ENCODE assay signal across 27 cellular contexts in the genomic region with DNA sequence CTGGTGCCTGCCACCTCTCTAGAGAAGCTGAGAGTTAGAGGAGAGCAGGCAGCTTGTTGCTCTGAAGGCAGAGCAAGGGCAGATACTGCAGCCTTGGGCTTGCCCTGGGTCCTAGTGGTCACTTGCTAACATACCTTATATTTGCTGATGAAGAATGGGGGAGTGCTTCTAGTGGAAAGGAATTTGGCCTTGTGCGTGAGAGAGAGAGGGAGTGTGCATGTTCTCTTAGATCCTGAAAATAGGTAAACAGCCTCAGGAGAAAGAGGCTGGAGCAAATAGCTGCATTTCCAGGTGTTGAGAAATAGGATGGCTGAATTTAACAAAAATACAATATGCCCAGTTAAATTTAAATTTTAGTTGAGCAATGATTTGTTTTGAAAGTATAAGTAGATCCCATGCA.
DNase-seq lines count a peak whose midpoint lies in the region; ATAC-seq, FAIRE-seq and TF ChIP-seq lines count a peak whose summit lies in the region.
"Had no signal": no experiment of that assay in that cellular context is flagged by ENCODE, and none has a peak within 500 bp of the region (broad histone marks: within the 10 kb centered on the region; RNA-seq: fewer than 3 reads in every experiment).

No MANE protein-coding gene starts in this region.

- H3K9ac ChIP-seq in mesendoderm (ENCODE audit: low read length): no peak overlapping the region
- H3K9ac ChIP-seq: SK-N-SH had no signal

- no peak overlapping the region for H2BK5ac ChIP-seq in mesendoderm (ENCODE audit: low read length)

- ATAC-seq in Right ventricle myocardium inferior: no peak
- ATAC-seq in left ventricle myocardium superior: no peak
- ATAC-seq in HG03095 (IDR thresholded peaks at IDR 0.05; ENCODE audit: unreplicated experiment): no peak
- no peak for ATAC-seq in HG02798 (IDR thresholded peaks at IDR 0.05; ENCODE audit: poor library complexity, unreplicated experiment)
- ATAC-seq: K562; left lobe of liver; mucosa of descending colon; Panc1; stimulated activated naive CD8-positive, alpha-beta T cell treated with anti-CD3 and anti-CD28 coated beads, Interleukin-15, Interleukin-2, amounts not matched to agents 100 U/mL and 50 U/mL, for 24 hours had no signal

- H3K56ac ChIP-seq in mesendoderm (ENCODE audit: low read length): no peak overlapping the region

- no peaks in the 10 kb centered on the region for H3K4me1 ChIP-seq in mesendoderm (ENCODE audit: control insufficient read depth, low read depth, low read length)
- H3K4me1 ChIP-seq: tibial nerve had no signal

- H3K27me3 ChIP-seq in mesendoderm (ENCODE audit: insufficient read depth, low read length, poor library complexity): no peaks in the 10 kb centered on the region
- H3K27me3 ChIP-seq: BE2C, breast epithelium, tibial nerve had no signal

- no peak overlapping the region for H2BK120ac ChIP-seq in mesendoderm (ENCODE audit: low read depth, low read length)

- no peak overlapping the region for H3K4ac ChIP-seq in mesendoderm (ENCODE audit: low read depth, low read length)

- H3K23ac ChIP-seq in mesendoderm (ENCODE audit: low read length): no peak overlapping the region

- H2BK15ac ChIP-seq in mesendoderm (replicated peaks; ENCODE audit: low read depth): no peak overlapping the region

- H3K4me3 ChIP-seq in epithelial cell of esophagus (ENCODE audit: low read length): no peak overlapping the region
- no peak overlapping the region for H3K4me3 ChIP-seq in mesendoderm (ENCODE audit: low read length)
- H3K4me3 ChIP-seq: breast epithelium, K562, mucosa of descending colon, tibial nerve had no signal

- H2AK5ac ChIP-seq in mesendoderm (ENCODE audit: low read length): no peak overlapping the region

- H3K27ac ChIP-seq in mesendoderm (ENCODE audit: low read depth, low read length): no peak overlapping the region
- H3K27ac ChIP-seq: breast epithelium, tibial nerve had no signal

- no peak overlapping the region for H3K18ac ChIP-seq in mesendoderm (ENCODE audit: low read length)

- no peak overlapping the region for H4K5ac ChIP-seq in mesendoderm (ENCODE audit: low read length)

- H3K79me2 ChIP-seq in mesendoderm (ENCODE audit: control insufficient read depth, insufficient read depth, low read length): no peaks in the 10 kb centered on the region

- FAIRE-seq in urothelium cell line (lab: Jason Lieb, UNC): no peak
- FAIRE-seq: A204.1, GM18507, K562 had no signal

- H3K4me2 ChIP-seq in mesendoderm (ENCODE audit: low read length): no peak overlapping the region
- H3K4me2 ChIP-seq: SK-N-SH had no signal

- no peak overlapping the region for H4K8ac ChIP-seq in mesendoderm (ENCODE audit: low read depth, low read length)

- TF ChIP-seq CTCF in epithelial cell of esophagus (IDR thresholded peaks at IDR 0.05; ENCODE audit: insufficient read depth, low read depth, low read length, missing control alignments): no peak

- no CpG with 5 or more reads among the region's 1 CpG for WGBS in mesendoderm (ENCODE audit: extremely low coverage, insufficient coverage, low lambda C conversion rate)

- peak; percentile 35 for DNase-seq in Right ventricle myocardium inferior (ENCODE audit: missing footprints)
- DNase-seq in left ventricle myocardium superior: no peak
- peak; percentile 69 for DNase-seq in epithelial cell of esophagus (ENCODE audit: low read depth)
- peak; percentile 65 for DNase-seq in mesendoderm
- no peak for DNase-seq in NOMO-1 treated with DMSO at 0.1 percent for 48 hours (lab: John Stamatoyannopoulos, UW; ENCODE audit: unreplicated experiment)
- DNase-seq in urothelium cell line (ENCODE audit: low spot score): no peak
- DNase-seq: activated B cell treated with CpG ODN at 0.5 μM for 24 hours; activated CD4-positive, alpha-beta memory T cell treated with anti-CD3 and anti-CD28 coated beads for 36 hours; activated gamma-delta T cell; activated T-cell treated with anti-CD3 and anti-CD28 coated beads for 4 hours; BE2C; EL; foreskin fibroblast; mucosa of descending colon; NCI-H1694 treated with DMSO at 0.1 percent for 48 hours; SK-N-SH; stimulated activated CD4-positive, alpha-beta T cell treated with anti-CD3 and anti-CD28 coated beads, Interleukin-4, amount 100 ng/mL, for 1 hour; stimulated activated naive CD8-positive, alpha-beta T cell treated with anti-CD3 and anti-CD28 coated beads, Interleukin-15, Interleukin-2, amounts not matched to agents 100 U/mL and 50 U/mL, for 24 hours had no signal

- intact Hi-C loops in Right ventricle myocardium inferior (cut with DNase I): no loop called here
- intact Hi-C loops in left ventricle myocardium superior (cut with micrococcal nuclease): no loop called here

- no peaks in the 10 kb centered on the region for H3K79me1 ChIP-seq in mesendoderm (ENCODE audit: low read length)

- no peaks in the 10 kb centered on the region for H3K36me3 ChIP-seq in mesendoderm (ENCODE audit: control insufficient read depth, insufficient read depth, low read length)
- H3K36me3 ChIP-seq: BE2C, breast epithelium, tibial nerve had no signal

Comparison
In these comparisons a context has a peak if more than half of its experiments do, and no peak if none do; other contexts are left out.
1. DNase-seq: peak in Right ventricle myocardium inferior (single experiment), epithelial cell of esophagus (single experiment) and mesendoderm (single experiment); none in left ventricle myocardium superior (single experiment), NOMO-1 treated with DMSO at 0.1 percent for 48 hours (single experiment) and urothelium cell line (single experiment).